1 cellular context compared by ENCODE assay signal in the genomic region with DNA sequence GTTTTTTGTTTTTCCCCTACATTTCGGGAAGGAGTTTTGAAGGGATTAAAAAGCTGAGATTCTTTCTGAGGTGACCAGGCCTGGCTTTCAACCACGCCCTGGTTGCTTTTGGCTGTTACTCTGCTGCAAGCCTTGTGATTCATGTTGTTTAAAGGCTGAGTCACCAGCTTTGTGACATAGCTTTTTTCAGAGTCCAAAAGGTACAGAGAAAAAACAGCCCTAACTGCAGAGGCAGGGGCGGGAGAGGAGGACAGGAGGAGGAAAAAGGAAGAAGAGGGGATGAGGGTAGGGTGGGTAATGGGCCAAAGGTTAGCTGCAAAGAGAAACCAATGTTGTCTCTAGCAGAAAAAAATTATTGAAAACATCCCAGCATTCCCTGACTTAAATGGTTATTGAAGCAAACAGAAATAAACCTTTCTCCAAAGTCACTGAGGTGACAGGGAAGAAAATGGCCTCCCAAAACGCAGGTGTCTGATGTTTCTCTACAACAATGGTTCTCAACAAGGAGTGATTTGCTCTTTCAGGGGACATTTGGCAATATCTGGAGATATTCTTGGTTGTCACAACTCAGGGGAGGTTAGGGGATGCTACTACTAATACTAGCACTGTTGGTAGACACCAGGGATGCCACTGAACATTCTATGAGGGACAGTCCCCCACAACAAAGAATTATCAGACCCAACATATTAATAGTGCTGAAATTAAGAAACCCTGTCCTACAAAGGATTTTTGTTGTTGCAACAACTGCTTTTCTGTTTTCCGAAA.
TF ChIP-seq lines count a peak whose summit lies in the region.

No MANE protein-coding gene starts in this region.

TF ChIP-seq in K562, 482 proteins besides CTCF, POLR2A, EP300 and RAD21 (continued from another document):
- TF ChIP-seq ZNF197 (CRISPR knock-in tag; IDR thresholded peaks at IDR 0.05; ENCODE audit: low read depth), result no peak; the same call in 1 of the 2 replicates
- no peak for TF ChIP-seq SRSF3 (IDR thresholded peaks at IDR 0.05; ENCODE audit: insufficient read depth, low read length)
- TF ChIP-seq ZNF121 (CRISPR knock-in tag; conservative IDR thresholded peaks at IDR 0.05), result no peak
- TF ChIP-seq JUNB (CRISPR knock-in tag; conservative IDR thresholded peaks at IDR 0.05), result no peak
- TF ChIP-seq, protein P1, sequence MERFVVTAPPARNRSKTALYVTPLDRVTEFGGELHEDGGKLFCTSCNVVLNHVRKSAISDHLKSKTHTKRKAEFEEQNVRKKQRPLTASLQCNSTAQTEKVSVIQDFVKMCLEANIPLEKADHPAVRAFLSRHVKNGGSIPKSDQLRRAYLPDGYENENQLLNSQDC (CRISPR knock-in tag; IDR thresholded peaks at IDR 0.05), result no peak
- TF ChIP-seq ZNF217 (CRISPR knock-in tag; IDR thresholded peaks at IDR 0.05), result no peak
- TF ChIP-seq RBM34 (IDR thresholded peaks at IDR 0.05; ENCODE audit: borderline replicate concordance, insufficient read depth, low read length), result no peak
- TF ChIP-seq ZNF778 (CRISPR knock-in tag; IDR thresholded peaks at IDR 0.05), result no peak
- no peak for TF ChIP-seq NCOA1 (IDR thresholded peaks at IDR 0.05; ENCODE audit: low read depth)
- no peak for TF ChIP-seq SETDB1 (IDR thresholded peaks at IDR 0.05; ENCODE audit: low read length)
- TF ChIP-seq, protein P2, sequence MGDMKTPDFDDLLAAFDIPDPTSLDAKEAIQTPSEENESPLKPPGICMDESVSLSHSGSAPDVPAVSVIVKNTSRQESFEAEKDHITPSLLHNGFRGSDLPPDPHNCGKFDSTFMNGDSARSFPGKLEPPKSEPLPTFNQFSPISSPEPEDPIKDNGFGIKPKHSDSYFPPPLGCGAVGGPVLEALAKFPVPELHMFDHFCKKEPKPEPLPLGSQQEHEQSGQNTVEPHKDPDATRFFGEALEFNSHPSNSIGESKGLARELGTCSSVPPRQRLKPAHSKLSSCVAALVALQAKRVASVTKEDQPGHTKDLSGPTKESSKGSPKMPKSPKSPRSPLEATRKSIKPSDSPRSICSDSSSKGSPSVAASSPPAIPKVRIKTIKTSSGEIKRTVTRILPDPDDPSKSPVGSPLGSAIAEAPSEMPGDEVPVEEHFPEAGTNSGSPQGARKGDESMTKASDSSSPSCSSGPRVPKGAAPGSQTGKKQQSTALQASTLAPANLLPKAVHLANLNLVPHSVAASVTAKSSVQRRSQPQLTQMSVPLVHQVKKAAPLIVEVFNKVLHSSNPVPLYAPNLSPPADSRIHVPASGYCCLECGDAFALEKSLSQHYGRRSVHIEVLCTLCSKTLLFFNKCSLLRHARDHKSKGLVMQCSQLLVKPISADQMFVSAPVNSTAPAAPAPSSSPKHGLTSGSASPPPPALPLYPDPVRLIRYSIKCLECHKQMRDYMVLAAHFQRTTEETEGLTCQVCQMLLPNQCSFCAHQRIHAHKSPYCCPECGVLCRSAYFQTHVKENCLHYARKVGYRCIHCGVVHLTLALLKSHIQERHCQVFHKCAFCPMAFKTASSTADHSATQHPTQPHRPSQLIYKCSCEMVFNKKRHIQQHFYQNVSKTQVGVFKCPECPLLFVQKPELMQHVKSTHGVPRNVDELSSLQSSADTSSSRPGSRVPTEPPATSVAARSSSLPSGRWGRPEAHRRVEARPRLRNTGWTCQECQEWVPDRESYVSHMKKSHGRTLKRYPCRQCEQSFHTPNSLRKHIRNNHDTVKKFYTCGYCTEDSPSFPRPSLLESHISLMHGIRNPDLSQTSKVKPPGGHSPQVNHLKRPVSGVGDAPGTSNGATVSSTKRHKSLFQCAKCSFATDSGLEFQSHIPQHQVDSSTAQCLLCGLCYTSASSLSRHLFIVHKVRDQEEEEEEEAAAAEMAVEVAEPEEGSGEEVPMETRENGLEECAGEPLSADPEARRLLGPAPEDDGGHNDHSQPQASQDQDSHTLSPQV (IDR thresholded peaks at IDR 0.05), result no peak
- TF ChIP-seq SMARCC2 (IDR thresholded peaks at IDR 0.05; ENCODE audit: low read depth), result peak; percentile 55; the same call in 1 of the 2 replicates
- TF ChIP-seq ZNF644 (tag; IDR thresholded peaks at IDR 0.05; ENCODE audit: low read depth), result no peak
- TF ChIP-seq, protein P3, sequence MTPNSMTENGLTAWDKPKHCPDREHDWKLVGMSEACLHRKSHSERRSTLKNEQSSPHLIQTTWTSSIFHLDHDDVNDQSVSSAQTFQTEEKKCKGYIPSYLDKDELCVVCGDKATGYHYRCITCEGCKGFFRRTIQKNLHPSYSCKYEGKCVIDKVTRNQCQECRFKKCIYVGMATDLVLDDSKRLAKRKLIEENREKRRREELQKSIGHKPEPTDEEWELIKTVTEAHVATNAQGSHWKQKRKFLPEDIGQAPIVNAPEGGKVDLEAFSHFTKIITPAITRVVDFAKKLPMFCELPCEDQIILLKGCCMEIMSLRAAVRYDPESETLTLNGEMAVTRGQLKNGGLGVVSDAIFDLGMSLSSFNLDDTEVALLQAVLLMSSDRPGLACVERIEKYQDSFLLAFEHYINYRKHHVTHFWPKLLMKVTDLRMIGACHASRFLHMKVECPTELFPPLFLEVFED (CRISPR knock-in tag; conservative IDR thresholded peaks at IDR 0.05), result 0 out of 2 replicates have a peak, but pooled peaks have one; percentile 13
- no peak for TF ChIP-seq CTCFL (IDR thresholded peaks at IDR 0.05; ENCODE audit: borderline replicate concordance, insufficient read depth, low read depth, low read length, poor library complexity, severe bottlenecking)
- no peak for TF ChIP-seq ZNF184 (CRISPR knock-in tag; IDR thresholded peaks at IDR 0.05)
- TF ChIP-seq, protein P4, sequence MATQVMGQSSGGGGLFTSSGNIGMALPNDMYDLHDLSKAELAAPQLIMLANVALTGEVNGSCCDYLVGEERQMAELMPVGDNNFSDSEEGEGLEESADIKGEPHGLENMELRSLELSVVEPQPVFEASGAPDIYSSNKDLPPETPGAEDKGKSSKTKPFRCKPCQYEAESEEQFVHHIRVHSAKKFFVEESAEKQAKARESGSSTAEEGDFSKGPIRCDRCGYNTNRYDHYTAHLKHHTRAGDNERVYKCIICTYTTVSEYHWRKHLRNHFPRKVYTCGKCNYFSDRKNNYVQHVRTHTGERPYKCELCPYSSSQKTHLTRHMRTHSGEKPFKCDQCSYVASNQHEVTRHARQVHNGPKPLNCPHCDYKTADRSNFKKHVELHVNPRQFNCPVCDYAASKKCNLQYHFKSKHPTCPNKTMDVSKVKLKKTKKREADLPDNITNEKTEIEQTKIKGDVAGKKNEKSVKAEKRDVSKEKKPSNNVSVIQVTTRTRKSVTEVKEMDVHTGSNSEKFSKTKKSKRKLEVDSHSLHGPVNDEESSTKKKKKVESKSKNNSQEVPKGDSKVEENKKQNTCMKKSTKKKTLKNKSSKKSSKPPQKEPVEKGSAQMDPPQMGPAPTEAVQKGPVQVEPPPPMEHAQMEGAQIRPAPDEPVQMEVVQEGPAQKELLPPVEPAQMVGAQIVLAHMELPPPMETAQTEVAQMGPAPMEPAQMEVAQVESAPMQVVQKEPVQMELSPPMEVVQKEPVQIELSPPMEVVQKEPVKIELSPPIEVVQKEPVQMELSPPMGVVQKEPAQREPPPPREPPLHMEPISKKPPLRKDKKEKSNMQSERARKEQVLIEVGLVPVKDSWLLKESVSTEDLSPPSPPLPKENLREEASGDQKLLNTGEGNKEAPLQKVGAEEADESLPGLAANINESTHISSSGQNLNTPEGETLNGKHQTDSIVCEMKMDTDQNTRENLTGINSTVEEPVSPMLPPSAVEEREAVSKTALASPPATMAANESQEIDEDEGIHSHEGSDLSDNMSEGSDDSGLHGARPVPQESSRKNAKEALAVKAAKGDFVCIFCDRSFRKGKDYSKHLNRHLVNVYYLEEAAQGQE (CRISPR knock-in tag; IDR thresholded peaks at IDR 0.05; ENCODE audit: low read depth), result no peak
- peak; percentile 87 for TF ChIP-seq MAFF (IDR thresholded peaks at IDR 0.05; ENCODE audit: low read length)
- no peak for TF ChIP-seq LCOR (CRISPR knock-in tag; IDR thresholded peaks at IDR 0.05)
- TF ChIP-seq ELK3 (CRISPR knock-in tag; IDR thresholded peaks at IDR 0.05), result no peak
- no peak for TF ChIP-seq ZNF699 (CRISPR knock-in tag; IDR thresholded peaks at IDR 0.05; ENCODE audit: insufficient replicate concordance)
- no peak for TF ChIP-seq ARID3B (CRISPR knock-in tag; IDR thresholded peaks at IDR 0.05; ENCODE audit: borderline replicate concordance)
